Comparison of ENCODE assay signal across 17 cellular contexts in genomic region chr12:65877836-65878235, GRCh38. TPM values are rescaled to one million over a fixed set of nuclear protein-coding genes. Genes with fewer than 3 reads are reported as not detected.
DNase-seq lines count a peak whose midpoint lies in the region; ATAC-seq and TF ChIP-seq lines count a peak whose summit lies in the region.
"Had no signal": no experiment of that assay in that cellular context is flagged by ENCODE, and none has a peak within 500 bp of the region (broad histone marks: within the 10 kb centered on the region; RNA-seq: fewer than 3 reads in every experiment).

No MANE protein-coding gene starts in this region.

- BruUV-seq in Caco-2 (replicated peaks; lab: Mats Ljungman, UMichigan) (no TSS peak), A673 (replicated peaks; lab: Mats Ljungman, UMichigan) (no TSS peak)

- peaks cover 8% of the 10 kb centered on the region for H3K36me3 Mint-ChIP-seq in Caco-2 (ENCODE audit: insufficient read depth, unreplicated experiment)
- H3K36me3 Mint-ChIP-seq in chondrocyte (ENCODE audit: low read depth) = no peaks in the 10 kb centered on the region
- H3K36me3 Mint-ChIP-seq in nephron progenitor cell (ENCODE audit: low read depth) = peaks cover 55% of the 10 kb centered on the region
- H3K36me3 Mint-ChIP-seq: CD4-positive, CD25-positive, alpha-beta regulatory T cell had no signal

- H3K27me3 ChIP-seq in Caco-2 (replicated peaks; ENCODE audit: control insufficient read depth, insufficient read depth, low read length) (no peaks in the 10 kb centered on the region), A673 (replicated peaks; ENCODE audit: insufficient read depth, low read depth, low read length, poor library complexity) (no peaks in the 10 kb centered on the region)
- H3K27me3 ChIP-seq: MG63 had no signal

- no peak for DNase-seq in Caco-2
- DNase-seq in chondrocyte (ENCODE audit: low spot score) = no peak
- DNase-seq in nephron progenitor cell = no peak
- DNase-seq in NCI-H1092 treated with DMSO at 0.1 percent for 48 hours (lab: John Stamatoyannopoulos, UW) = no peak
- no peak for DNase-seq in GM19238 (ENCODE audit: insufficient read length, low spot score)
- DNase-seq in A673 (ENCODE audit: low spot score) = no peak
- DNase-seq: CD4-positive, CD25-positive, alpha-beta regulatory T cell; DMS79 treated with DMSO at 0.1 percent for 48 hours; GDM1; MG63; NCI-H1105; NCI-H187 treated with DMSO at 0.1 percent for 48 hours; NCI-H2171 treated with DMSO at 0.1 percent for 48 hours; NCI-H510A had no signal

- H3K27ac ChIP-seq in A673 (ENCODE audit: low read depth, low read length, poor library complexity, severe bottlenecking) = no peak overlapping the region
- H3K27ac ChIP-seq: KMS-11 had no signal

- H3K27ac Mint-ChIP-seq in Caco-2 (ENCODE audit: unreplicated experiment) = no peak overlapping the region
- H3K27ac Mint-ChIP-seq in chondrocyte (ENCODE audit: unreplicated experiment) = peak overlapping the region; percentile 96
- H3K27ac Mint-ChIP-seq in nephron progenitor cell = peak overlapping the region; percentile 89
- H3K27ac Mint-ChIP-seq: CD4-positive, CD25-positive, alpha-beta regulatory T cell had no signal

- H3K9me3 Mint-ChIP-seq in Caco-2 (ENCODE audit: unreplicated experiment) (no peaks in the 10 kb centered on the region), chondrocyte (ENCODE audit: low read depth) (no peaks in the 10 kb centered on the region), nephron progenitor cell (no peaks in the 10 kb centered on the region)
- H3K9me3 Mint-ChIP-seq: CD4-positive, CD25-positive, alpha-beta regulatory T cell had no signal

- TF ChIP-seq EP300 in Ishikawa (IDR thresholded peaks at IDR 0.05; ENCODE audit: borderline replicate concordance) = peak; percentile 48; the same call in 1 of the 2 replicates

- intact Hi-C loops in Caco-2 (cut with micrococcal nuclease; ENCODE audit: unreplicated experiment) = loop anchor here (1.0 to 10.0 kb wide), 12 partner anchors 17 to 987 kb away; partner anchors contain the start of gene HMGA2
- intact Hi-C loops in A673 (cut with micrococcal nuclease; ENCODE audit: unreplicated experiment) = no loop called here

- no peak for ATAC-seq in GM21515 (IDR thresholded peaks at IDR 0.05; ENCODE audit: unreplicated experiment)

- H3K4me3 ChIP-seq in Caco-2 (ENCODE audit: low read depth, low read length) = no peak overlapping the region
- no peak overlapping the region for H3K4me3 ChIP-seq in A673 (ENCODE audit: low read depth, low read length, poor library complexity, severe bottlenecking)
- H3K4me3 ChIP-seq: MG63 had no signal

- no peak for TF ChIP-seq CTCF in Caco-2 (IDR thresholded peaks at IDR 0.05; ENCODE audit: insufficient read depth in 1 of 2, low read depth in 1 of 2, low read length in 1 of 2, severe bottlenecking in 1 of 2, unreplicated experiment in 1 of 2)
- TF ChIP-seq CTCF in chondrocyte (IDR thresholded peaks at IDR 0.05) = no peak
- TF ChIP-seq CTCF in nephron progenitor cell (IDR thresholded peaks at IDR 0.05) = no peak
- no peak for TF ChIP-seq CTCF in A673 (conservative IDR thresholded peaks at IDR 0.05; ENCODE audit: low read depth, low read length)

- H3K4me1 Mint-ChIP-seq in Caco-2 (ENCODE audit: low read depth, unreplicated experiment) (peaks cover 39% of the 10 kb centered on the region), chondrocyte (ENCODE audit: low read depth) (peaks cover 71% of the 10 kb centered on the region), nephron progenitor cell (peaks cover 80% of the 10 kb centered on the region)

- CTCF ChIA-PET in Caco-2 (lab: Charles Lee) = interaction anchor here (1.6 to 2.2 kb wide), 2 partner anchors 275 to 321 kb away, joined by 4 to 7 read pairs; no protein-coding TSS in a partner anchor
- CTCF ChIA-PET in A673 (lab: Charles Lee) = no interaction called here

- H3K27me3 Mint-ChIP-seq in Caco-2 (ENCODE audit: insufficient read depth, unreplicated experiment) = no peaks in the 10 kb centered on the region
- no peaks in the 10 kb centered on the region for H3K27me3 Mint-ChIP-seq in chondrocyte (ENCODE audit: low read depth)
- no peaks in the 10 kb centered on the region for H3K27me3 Mint-ChIP-seq in nephron progenitor cell (ENCODE audit: low read depth, poor library complexity)

- POLR2A ChIA-PET in Caco-2 (lab: Charles Lee) = no interaction called here
- POLR2A ChIA-PET in A673 (lab: Charles Lee; ENCODE audit: low non-redundant PET) = no interaction called here

- TF ChIP-seq RAD21 in Ishikawa (IDR thresholded peaks at IDR 0.05; ENCODE audit: low read depth) = no peak

- H3K4me3 Mint-ChIP-seq in Caco-2 (ENCODE audit: unreplicated experiment) (peak overlapping the region; percentile 75), chondrocyte (ENCODE audit: unreplicated experiment) (no peak overlapping the region), nephron progenitor cell (peak overlapping the region; percentile 30)
- H3K4me3 Mint-ChIP-seq: CD4-positive, CD25-positive, alpha-beta regulatory T cell had no signal

- peaks cover 51% of the 10 kb centered on the region for H3K4me1 ChIP-seq in Caco-2
- H3K4me1 ChIP-seq in A673 (ENCODE audit: insufficient read depth, low read length, poor library complexity, severe bottlenecking) = peaks cover 64% of the 10 kb centered on the region

- H3K9me3 ChIP-seq in Caco-2 (no peaks in the 10 kb centered on the region), A673 (ENCODE audit: low read depth, low read length, poor library complexity, severe bottlenecking) (no peaks in the 10 kb centered on the region)
- H3K9me3 ChIP-seq: MG63 had no signal

- H3K36me3 ChIP-seq in Caco-2 (ENCODE audit: control insufficient read depth, insufficient read depth, low read length) (no peaks in the 10 kb centered on the region), A673 (ENCODE audit: insufficient read depth, low read length, poor library complexity, severe bottlenecking) (peaks cover 11% of the 10 kb centered on the region)
- H3K36me3 ChIP-seq: MG63 had no signal

TF ChIP-seq in Ishikawa, 13 proteins besides CTCF, POLR2A, EP300 and RAD21:
- TF ChIP-seq NFIC (IDR thresholded peaks at IDR 0.05) (no peak; the same call in 1 of the 2 replicates), TCF12 (IDR thresholded peaks at IDR 0.05; ENCODE audit: low read depth) (peak; percentile 53; the same call in 1 of the 2 replicates), TEAD4 (IDR thresholded peaks at IDR 0.05) (peak; percentile 57), YY1 (IDR thresholded peaks at IDR 0.05; ENCODE audit: low read depth) (peak; percentile 50; the same call in 1 of the 2 replicates), FOXM1 (IDR thresholded peaks at IDR 0.05; ENCODE audit: borderline replicate concordance, low read depth) (peak; percentile 56; the same call in 1 of the 2 replicates), ZBTB7A (IDR thresholded peaks at IDR 0.05; ENCODE audit: low read depth) (no peak)

RNA-seq across cellular contexts. Expression of gene HMGA2, which starts 53.6 kb away (rescaled TPM):
- 36.7 and 38.8 TPM in 2 replicates for total RNA-seq in Caco-2 (2022)
- total RNA-seq in chondrocyte = 18.6 to 23.0 TPM (median 19.6 TPM) in 3 replicates
- 96.8 and 103 TPM in 2 replicates for total RNA-seq in A673 (2021)
